In the genomic region with DNA sequence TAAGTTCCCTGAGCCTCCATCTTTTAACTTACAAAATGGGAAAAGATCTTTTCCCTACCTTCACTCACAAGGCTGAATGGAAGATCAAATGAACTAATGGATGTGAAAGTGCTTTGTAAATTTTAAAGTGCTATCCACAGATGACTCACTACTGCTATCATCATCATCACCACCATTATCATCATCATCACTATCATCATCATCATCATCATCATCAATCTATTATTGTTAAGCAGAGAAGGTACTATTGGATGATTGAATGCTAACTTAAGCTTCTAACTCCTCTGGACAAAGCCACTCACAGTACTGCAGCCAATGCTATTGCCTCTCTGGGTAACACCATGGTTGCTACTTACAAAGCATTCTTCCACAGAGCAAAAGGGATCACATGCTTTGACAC, we compare ENCODE assay signal across 28 cellular contexts. TPM values are rescaled to one million over a fixed set of nuclear protein-coding genes. Genes with fewer than 3 reads are reported as not detected.
"Had no signal": no experiment of that assay in that cellular context is flagged by ENCODE, and none has a peak within 500 bp of the region (broad histone marks: within the 10 kb centered on the region; RNA-seq: fewer than 3 reads in every experiment).

No MANE protein-coding gene starts in this region.

- FAIRE-seq: endometrium, endothelial cell of umbilical vein, frontal cortex had no signal

- H3K4me1 ChIP-seq: adrenal gland, body of pancreas, colonic mucosa, esophagus squamous epithelium had no signal

- H3K4me3 ChIP-seq: adrenal gland, body of pancreas, colonic mucosa, esophagus squamous epithelium had no signal

- H3K27me3 ChIP-seq: body of pancreas had no signal

- DNase-seq: activated B cell treated with CpG ODN at 0.5 μM for 24 hours; activated CD4-positive, alpha-beta T cell treated with anti-CD3 and anti-CD28 coated beads for 48 hours; activated CD4-positive, alpha-beta T cell treated with anti-CD3 and anti-CD28 coated beads, Interleukin-2, amount 50 U/mL, for 1 hour; activated CD4-positive, alpha-beta T cell treated with anti-CD3 and anti-CD28 coated beads, Interleukin-2, amount 50 U/mL, for 48 hours; activated CD8-positive, alpha-beta memory T cell treated with anti-CD3 and anti-CD28 coated beads for 24 hours; activated CD8-positive, alpha-beta T cell treated with anti-CD3 and anti-CD28 coated beads for 36 hours; activated effector memory CD4-positive, alpha-beta T cell treated with anti-CD3 and anti-CD28 coated beads, Interleukin-2, amount 50 U/mL, for 16 hours; activated naive CD4-positive, alpha-beta T cell treated with anti-CD3 and anti-CD28 coated beads for 36 hours; activated naive CD8-positive, alpha-beta T cell treated with anti-CD3 and anti-CD28 coated beads for 36 hours; activated naive CD8-positive, alpha-beta T cell treated with anti-CD3 and anti-CD28 coated beads, Interleukin-2, amount 50 U/mL, for 24 hours; activated T-cell treated with anti-CD3 and anti-CD28 coated beads, Interleukin-2, amount 50 U/mL, for 48 hours; adrenal gland; amygdala; body of pancreas; caudate nucleus; colonic mucosa; effector CD8-positive, alpha-beta T cell; esophagus squamous epithelium; head of caudate nucleus; T-helper 1 cell; T-helper 17 cell; T1000; WERI-Rb-1 had no signal

- H3K36me3 ChIP-seq: adrenal gland, colonic mucosa, esophagus squamous epithelium, WERI-Rb-1 had no signal

- H3K27ac ChIP-seq: adrenal gland, body of pancreas, colonic mucosa, epithelial cell of prostate, esophagus squamous epithelium, WERI-Rb-1 had no signal

- H3K9me3 ChIP-seq: adrenal gland, body of pancreas, colonic mucosa, esophagus squamous epithelium had no signal

- ATAC-seq: activated CD4-positive, CD25-positive, alpha-beta regulatory T cell treated with anti-CD3 and anti-CD28 coated beads, Interleukin-2, amount 50 U/mL, for 24 hours; activated CD8-positive, alpha-beta T cell treated with anti-CD3 and anti-CD28 coated beads for 36 hours; activated naive CD8-positive, alpha-beta T cell treated with anti-CD3 and anti-CD28 coated beads, Interleukin-2, amount 50 U/mL, for 24 hours; body of pancreas; T-helper 17 cell had no signal

RNA-seq across cellular contexts. Expression of gene FRMD7, which starts 1.9 kb away (rescaled TPM):
- polyA plus RNA-seq: adrenal gland, endothelial cell of umbilical vein had no signal
